In the genomic region with DNA sequence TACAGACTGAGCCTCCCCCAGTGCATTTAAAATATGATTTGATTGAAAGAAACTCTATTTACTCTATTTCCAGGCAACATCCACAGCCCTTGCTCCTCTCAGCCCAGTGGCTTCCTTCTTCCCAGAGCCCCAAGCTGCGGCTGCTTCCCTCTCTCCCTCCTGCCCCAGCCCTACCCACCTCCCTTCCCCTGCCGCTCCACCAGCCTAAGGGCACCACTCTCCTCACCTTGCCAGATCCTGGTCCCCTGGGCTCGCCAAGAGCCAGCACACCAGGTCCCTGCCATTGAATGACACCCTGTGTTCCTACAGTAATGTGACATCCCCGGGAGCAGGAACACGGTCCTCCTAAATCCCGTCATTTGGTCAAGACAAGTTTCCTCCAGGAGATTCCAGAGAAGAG, we compare ENCODE assay signal across 34 cellular contexts.
"Had no signal": no experiment of that assay in that cellular context is flagged by ENCODE, and none has a peak within 500 bp of the region (broad histone marks: within the 10 kb centered on the region; RNA-seq: fewer than 3 reads in every experiment).

No MANE protein-coding gene starts in this region.

- H3K27me3 ChIP-seq: adrenal gland, body of pancreas, brain microvascular endothelial cell had no signal

- H3K4me1 Mint-ChIP-seq: activated CD4-positive, alpha-beta T cell treated with anti-CD3 and anti-CD28 coated beads, Interleukin-2, amount 10 ng/mL, durations not matched to agents 24 days and 14 days; activated naive CD8-positive, alpha-beta T cell treated with anti-CD3 and anti-CD28 coated beads for 36 hours; activated T-helper 17 cell treated with anti-CD3 and anti-CD28 coated beads, Interleukin-2, amount 50 U/mL, for 72 hours; T-cell had no signal

- H3K36me3 Mint-ChIP-seq: activated CD4-positive, alpha-beta memory T cell treated with anti-CD3 and anti-CD28 coated beads for 36 hours; activated naive CD4-positive, alpha-beta T cell treated with anti-CD3 and anti-CD28 coated beads, Interleukin-2, amount 50 U/mL, for 72 hours; activated naive CD8-positive, alpha-beta T cell treated with anti-CD3 and anti-CD28 coated beads for 36 hours; T-cell had no signal

- H3K4me1 ChIP-seq: adrenal gland, body of pancreas, breast epithelium had no signal

- H3K4me3 ChIP-seq: adrenal gland, body of pancreas, breast epithelium had no signal

- H3K9me3 Mint-ChIP-seq: activated B cell treated with CpG ODN at 0.5 μM for 24 hours; activated CD4-positive, alpha-beta memory T cell treated with anti-CD3 and anti-CD28 coated beads for 36 hours; activated CD4-positive, alpha-beta T cell treated with anti-CD3 and anti-CD28 coated beads, Interleukin-2, amount 10 ng/mL, durations not matched to agents 24 days and 14 days; activated CD8-positive, alpha-beta T cell treated with anti-CD3 and anti-CD28 coated beads for 36 hours; activated naive CD4-positive, alpha-beta T cell treated with anti-CD3 and anti-CD28 coated beads for 36 hours; activated naive CD4-positive, alpha-beta T cell treated with anti-CD3 and anti-CD28 coated beads, Interleukin-2, amount 50 U/mL, for 72 hours; activated naive CD8-positive, alpha-beta T cell treated with anti-CD3 and anti-CD28 coated beads for 36 hours; activated T-cell treated with anti-CD3 and anti-CD28 coated beads, Interleukin-2, amount 50 U/mL, for 4 hours; activated T-cell treated with anti-CD3 and anti-CD28 coated beads, Interleukin-2, amount 50 U/mL, for 72 hours; activated T-helper 1 cell treated with anti-CD3 and anti-CD28 coated beads, Interleukin-12 subunit alpha, Interleukin-12 subunit beta, Interleukin-2, Interleukin-4 antibody, amounts not matched to agents 30 ng/mL and 10 ng/mL and 1 ng/mL, durations not matched to agents 14 hours and 24 hours and 36 hours; activated T-helper 17 cell treated with anti-CD3 and anti-CD28 coated beads, Interleukin-2, amount 50 U/mL, for 72 hours; T-cell; T-helper 2 cell treated with Interferon-gamma antibody and Interleukin-4, amounts not matched to agents 5 μg/mL and 100 μg/mL, for 36 hours had no signal

- H3K4me3 Mint-ChIP-seq: activated B cell treated with CpG ODN at 0.5 μM for 24 hours; activated CD4-positive, alpha-beta memory T cell treated with anti-CD3 and anti-CD28 coated beads for 36 hours; activated CD4-positive, alpha-beta T cell treated with anti-CD3 and anti-CD28 coated beads, Interleukin-2, amount 10 ng/mL, durations not matched to agents 24 days and 14 days; activated CD8-positive, alpha-beta T cell treated with anti-CD3 and anti-CD28 coated beads for 36 hours; activated naive CD4-positive, alpha-beta T cell treated with anti-CD3 and anti-CD28 coated beads for 36 hours; activated naive CD8-positive, alpha-beta T cell treated with anti-CD3 and anti-CD28 coated beads for 36 hours; activated T-cell treated with anti-CD3 and anti-CD28 coated beads, Interleukin-2, amount 50 U/mL, for 4 hours; activated T-cell treated with anti-CD3 and anti-CD28 coated beads, Interleukin-2, amount 50 U/mL, for 72 hours; activated T-helper 1 cell treated with anti-CD3 and anti-CD28 coated beads, Interleukin-12 subunit alpha, Interleukin-12 subunit beta, Interleukin-2, Interleukin-4 antibody, amounts not matched to agents 30 ng/mL and 10 ng/mL and 1 ng/mL, durations not matched to agents 14 hours and 24 hours and 36 hours; activated T-helper 17 cell treated with anti-CD3 and anti-CD28 coated beads, Interleukin-2, amount 50 U/mL, for 72 hours; T-cell; T-helper 17 cell; T-helper 2 cell treated with Interferon-gamma antibody and Interleukin-4, amounts not matched to agents 5 μg/mL and 100 μg/mL, for 36 hours had no signal

- H3K36me3 ChIP-seq: adrenal gland, brain microvascular endothelial cell, breast epithelium had no signal

- DNase-seq: activated B cell treated with CpG ODN at 0.5 μM for 24 hours; activated CD4-positive, alpha-beta memory T cell treated with anti-CD3 and anti-CD28 coated beads for 36 hours; activated CD4-positive, alpha-beta T cell treated with anti-CD3 and anti-CD28 coated beads for 4 hours; activated CD4-positive, alpha-beta T cell treated with anti-CD3 and anti-CD28 coated beads, Interleukin-2, amount 10 ng/mL, durations not matched to agents 24 days and 14 days; activated CD4-positive, alpha-beta T cell treated with anti-CD3 and anti-CD28 coated beads, Interleukin-2, amount 50 U/mL, for 1 hour; activated CD4-positive, alpha-beta T cell treated with anti-CD3 and anti-CD28 coated beads, Interleukin-2, amount 50 U/mL, for 4 hours; activated CD4-positive, CD25-positive, alpha-beta regulatory T cell treated with anti-CD3 and anti-CD28 coated beads, Interleukin-2, amount 50 U/mL, for 72 hours; activated CD8-positive, alpha-beta memory T cell treated with anti-CD3 and anti-CD28 coated beads, Interleukin-2, amount 50 U/mL, for 4 hours; activated CD8-positive, alpha-beta T cell treated with anti-CD3 and anti-CD28 coated beads for 36 hours; activated effector memory CD4-positive, alpha-beta T cell treated with anti-CD3 and anti-CD28 coated beads, Interleukin-2, amount 50 U/mL, for 16 hours; activated gamma-delta T cell treated with Interleukin-2 at 50 U/mL for 16 hours; activated naive CD4-positive, alpha-beta T cell; activated naive CD4-positive, alpha-beta T cell treated with anti-CD3 and anti-CD28 coated beads for 36 hours; activated naive CD4-positive, alpha-beta T cell treated with anti-CD3 and anti-CD28 coated beads, Interleukin-2, amount 50 U/mL, for 16 hours; activated naive CD8-positive, alpha-beta T cell treated with anti-CD3 and anti-CD28 coated beads for 36 hours; activated T-cell treated with anti-CD3 and anti-CD28 coated beads for 4 hours; activated T-cell treated with anti-CD3 and anti-CD28 coated beads, Interleukin-2, amount 50 U/mL, for 1 hour; activated T-cell treated with anti-CD3 and anti-CD28 coated beads, Interleukin-2, amount 50 U/mL, for 4 hours; activated T-cell treated with anti-CD3 and anti-CD28 coated beads, Interleukin-2, amount 50 U/mL, for 72 hours; adrenal gland; amniotic stem cell; aorta; body of pancreas; brain microvascular endothelial cell; central memory CD4-positive, alpha-beta T cell; T-cell; T-helper 17 cell; T-helper 9 cell had no signal

- H3K9me3 ChIP-seq: adrenal gland, body of pancreas, breast epithelium had no signal

- H3K27ac ChIP-seq: adrenal gland, body of pancreas, brain microvascular endothelial cell, breast epithelium, VCaP had no signal

- H3K27ac Mint-ChIP-seq: activated B cell treated with CpG ODN at 0.5 μM for 24 hours; activated CD4-positive, alpha-beta memory T cell treated with anti-CD3 and anti-CD28 coated beads for 36 hours; activated CD4-positive, alpha-beta T cell treated with anti-CD3 and anti-CD28 coated beads, Interleukin-2, amount 10 ng/mL, durations not matched to agents 24 days and 14 days; activated CD8-positive, alpha-beta T cell treated with anti-CD3 and anti-CD28 coated beads for 36 hours; activated naive CD4-positive, alpha-beta T cell treated with anti-CD3 and anti-CD28 coated beads for 36 hours; activated naive CD8-positive, alpha-beta T cell treated with anti-CD3 and anti-CD28 coated beads for 36 hours; activated T-cell treated with anti-CD3 and anti-CD28 coated beads, Interleukin-2, amount 50 U/mL, for 72 hours; activated T-helper 1 cell treated with anti-CD3 and anti-CD28 coated beads, Interleukin-12 subunit alpha, Interleukin-12 subunit beta, Interleukin-2, Interleukin-4 antibody, amounts not matched to agents 30 ng/mL and 10 ng/mL and 1 ng/mL, durations not matched to agents 14 hours and 24 hours and 36 hours; activated T-helper 17 cell treated with anti-CD3 and anti-CD28 coated beads, Interleukin-2, amount 50 U/mL, for 72 hours; T-cell; T-helper 17 cell; T-helper 2 cell treated with Interferon-gamma antibody and Interleukin-4, amounts not matched to agents 5 μg/mL and 100 μg/mL, for 36 hours had no signal
